1 cellular context compared by ENCODE assay signal in the genomic region with DNA sequence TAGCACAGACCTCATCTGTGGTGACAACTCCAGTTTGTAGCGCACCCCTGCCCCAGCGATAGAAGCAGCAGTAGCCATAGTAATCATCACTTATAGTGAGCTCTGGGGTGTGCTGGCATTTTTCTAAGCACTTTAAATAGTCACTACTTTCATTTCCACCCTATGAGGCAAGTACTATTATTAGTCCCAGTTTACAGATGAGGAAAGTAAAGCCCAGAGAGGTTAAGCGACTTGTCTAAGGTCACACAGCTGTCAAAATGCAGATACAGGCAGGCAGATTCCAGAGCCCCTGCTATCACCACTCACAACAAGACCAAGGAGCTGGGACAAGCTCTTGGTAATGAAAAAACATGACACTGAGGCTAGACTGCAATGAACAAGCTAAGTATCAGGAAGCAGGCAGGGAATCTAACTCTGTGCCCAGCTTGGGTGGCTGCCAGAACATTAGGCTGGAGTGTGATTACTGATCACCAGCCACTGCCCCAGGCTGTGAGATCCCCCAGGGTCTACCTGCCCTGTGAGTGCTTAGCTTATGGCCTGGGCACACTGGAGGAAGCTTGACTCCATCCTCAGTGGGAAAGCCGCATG.
TF ChIP-seq lines count a peak whose summit lies in the region.

No MANE protein-coding gene starts in this region.

TF ChIP-seq in H1, 55 proteins besides CTCF, POLR2A, EP300 and RAD21:
- TF ChIP-seq KDM1A (IDR thresholded peaks at IDR 0.05; ENCODE audit: borderline replicate concordance, low read length) (peak; percentile 44; the same call in 1 of the 2 replicates), RXRA (IDR thresholded peaks at IDR 0.05; ENCODE audit: insufficient read depth, low read depth, low read length) (no peak)
